In genomic region chr10:133420579-133420978, GRCh38 we compare ENCODE assay signal across 17 cellular contexts. TPM values are rescaled to one million over a fixed set of nuclear protein-coding genes. Genes with fewer than 3 reads are reported as not detected.
"Had no signal": no experiment of that assay in that cellular context is flagged by ENCODE, and none has a peak within 500 bp of the region (broad histone marks: within the 10 kb centered on the region; RNA-seq: fewer than 3 reads in every experiment).

No MANE protein-coding gene starts in this region.

- H3K36me3 ChIP-seq: ovary, prostate gland had no signal

- H3K9me3 ChIP-seq: left ventricle myocardium inferior, neutrophil, ovary, prostate gland, suprapubic skin, thyroid gland had no signal

- H3K27me3 ChIP-seq: ovary, thyroid gland had no signal

- H3K4me1 ChIP-seq: foreskin keratinocyte, prostate gland had no signal

- H3K4me3 ChIP-seq: left ventricle myocardium inferior, lung, ovary, prostate gland, suprapubic skin, thyroid gland had no signal

- ATAC-seq: effector memory CD8-positive, alpha-beta T cell; foreskin keratinocyte; stimulated activated naive CD8-positive, alpha-beta T cell treated with anti-CD3 and anti-CD28 coated beads, Interleukin-15, Interleukin-2, amounts not matched to agents 100 U/mL and 50 U/mL, for 24 hours had no signal

- DNase-seq: cerebellar nuclear complex; effector memory CD8-positive, alpha-beta T cell; immature natural killer cell; left ventricle myocardium inferior; mesendoderm; naive B cell; nephron progenitor cell; small intestine; stimulated activated CD4-positive, alpha-beta T cell treated with anti-CD3 and anti-CD28 coated beads, Interleukin-12 subunit alpha, Interleukin-12 subunit beta, amount 100 ng/mL, for 4 hours; stimulated activated naive CD8-positive, alpha-beta T cell treated with anti-CD3 and anti-CD28 coated beads, Interleukin-15, Interleukin-2, amounts not matched to agents 100 U/mL and 50 U/mL, for 24 hours; thyroid gland had no signal

- H3K27ac ChIP-seq: foreskin keratinocyte, left ventricle myocardium inferior, neutrophil, ovary, prostate gland, suprapubic skin, thyroid gland had no signal

RNA-seq across cellular contexts. Expression of gene SPRN, which starts 3.8 kb away (rescaled TPM):
- total RNA-seq: foreskin keratinocyte, left ventricle myocardium inferior had no signal
- polyA plus RNA-seq: foreskin keratinocyte had no signal
